1 cellular context compared by ENCODE assay signal in the genomic region with DNA sequence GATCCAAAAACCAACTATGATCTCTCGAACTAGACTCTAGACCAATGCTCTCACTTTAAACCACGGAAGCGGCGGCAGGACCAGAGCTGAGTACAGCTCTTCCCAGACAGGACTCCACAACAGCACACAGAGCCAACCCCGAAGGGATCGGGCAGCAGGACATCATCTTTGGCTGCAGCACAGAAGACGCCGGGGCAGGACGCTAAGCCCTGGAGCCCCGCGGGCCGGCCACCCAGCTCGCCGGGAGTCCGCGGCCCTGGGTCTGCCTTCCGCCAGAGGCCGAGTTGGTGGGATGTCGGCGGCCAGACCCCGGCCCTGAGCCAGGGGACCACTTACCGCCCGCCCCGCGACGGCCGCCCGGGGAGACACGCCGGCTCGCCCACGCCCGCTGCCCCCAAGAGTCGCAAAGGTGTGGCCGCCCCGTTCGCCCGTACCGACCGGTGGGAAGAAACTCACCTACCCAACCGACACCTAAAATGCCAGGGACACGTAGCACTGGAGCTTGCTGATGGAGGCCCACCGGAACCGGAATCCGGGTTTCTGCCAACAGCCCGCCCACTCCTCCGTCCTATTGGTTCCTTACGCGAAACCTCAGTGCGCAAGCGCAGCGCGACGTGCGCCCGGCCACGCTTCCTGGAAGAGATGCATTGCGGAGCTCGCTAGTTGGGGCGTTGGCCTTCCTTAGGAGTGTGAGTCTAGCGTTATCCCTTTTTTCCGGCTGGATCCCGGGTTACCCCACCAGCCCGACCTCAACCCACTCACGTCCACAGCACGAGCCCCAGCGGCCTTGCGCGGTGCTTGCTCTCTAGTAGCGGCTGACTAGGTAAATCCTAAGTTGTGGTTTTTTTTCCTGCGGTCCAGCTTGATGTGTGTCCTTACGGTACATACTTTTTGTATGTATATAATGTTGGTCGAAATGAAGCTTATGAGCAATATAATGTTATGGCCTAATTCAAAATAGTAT.
TF ChIP-seq lines count a peak whose summit lies in the region.

A gene (minus strand): TSS at position 510 of the 964 bp plus-strand sequence. CDS start 1,623 bp downstream, outside the sequence.

TF ChIP-seq in GM12878, 131 proteins besides CTCF, POLR2A, EP300 and RAD21 (continued from another document and continues in another):
- TF ChIP-seq, protein P1, sequence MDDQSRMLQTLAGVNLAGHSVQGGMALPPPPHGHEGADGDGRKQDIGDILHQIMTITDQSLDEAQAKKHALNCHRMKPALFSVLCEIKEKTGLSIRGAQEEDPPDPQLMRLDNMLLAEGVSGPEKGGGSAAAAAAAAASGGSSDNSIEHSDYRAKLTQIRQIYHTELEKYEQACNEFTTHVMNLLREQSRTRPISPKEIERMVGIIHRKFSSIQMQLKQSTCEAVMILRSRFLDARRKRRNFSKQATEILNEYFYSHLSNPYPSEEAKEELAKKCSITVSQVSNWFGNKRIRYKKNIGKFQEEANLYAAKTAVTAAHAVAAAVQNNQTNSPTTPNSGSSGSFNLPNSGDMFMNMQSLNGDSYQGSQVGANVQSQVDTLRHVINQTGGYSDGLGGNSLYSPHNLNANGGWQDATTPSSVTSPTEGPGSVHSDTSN (IDR thresholded peaks at IDR 0.05; ENCODE audit: insufficient replicate concordance, low read depth, low read length) = no peak
- TF ChIP-seq NBN (IDR thresholded peaks at IDR 0.05) = peak; percentile 55; the same call in 1 of the 2 replicates
- peak; percentile 79 for TF ChIP-seq RUNX3 (IDR thresholded peaks at IDR 0.05; ENCODE audit: low read length)
- peak; percentile 56 for TF ChIP-seq HCFC1 (IDR thresholded peaks at IDR 0.05; ENCODE audit: low read length)
- TF ChIP-seq SMARCA5 (IDR thresholded peaks at IDR 0.05) = no peak
- TF ChIP-seq, protein P2, sequence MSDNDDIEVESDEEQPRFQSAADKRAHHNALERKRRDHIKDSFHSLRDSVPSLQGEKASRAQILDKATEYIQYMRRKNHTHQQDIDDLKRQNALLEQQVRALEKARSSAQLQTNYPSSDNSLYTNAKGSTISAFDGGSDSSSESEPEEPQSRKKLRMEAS (IDR thresholded peaks at IDR 0.05; ENCODE audit: low read depth, low read length) = peak; percentile 49; the same call in 1 of the 2 replicates
- TF ChIP-seq, protein P3, sequence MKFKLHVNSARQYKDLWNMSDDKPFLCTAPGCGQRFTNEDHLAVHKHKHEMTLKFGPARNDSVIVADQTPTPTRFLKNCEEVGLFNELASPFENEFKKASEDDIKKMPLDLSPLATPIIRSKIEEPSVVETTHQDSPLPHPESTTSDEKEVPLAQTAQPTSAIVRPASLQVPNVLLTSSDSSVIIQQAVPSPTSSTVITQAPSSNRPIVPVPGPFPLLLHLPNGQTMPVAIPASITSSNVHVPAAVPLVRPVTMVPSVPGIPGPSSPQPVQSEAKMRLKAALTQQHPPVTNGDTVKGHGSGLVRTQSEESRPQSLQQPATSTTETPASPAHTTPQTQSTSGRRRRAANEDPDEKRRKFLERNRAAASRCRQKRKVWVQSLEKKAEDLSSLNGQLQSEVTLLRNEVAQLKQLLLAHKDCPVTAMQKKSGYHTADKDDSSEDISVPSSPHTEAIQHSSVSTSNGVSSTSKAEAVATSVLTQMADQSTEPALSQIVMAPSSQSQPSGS (IDR thresholded peaks at IDR 0.05; ENCODE audit: low read length) = no peak
- no peak for TF ChIP-seq TCF3 (IDR thresholded peaks at IDR 0.05; ENCODE audit: borderline replicate concordance, insufficient read depth, low read depth, low read length)
- TF ChIP-seq EZH2 (IDR thresholded peaks at IDR 0.05; ENCODE audit: borderline replicate concordance, control insufficient read depth, low read depth, low read length) = no peak
- TF ChIP-seq TAF1 (IDR thresholded peaks at IDR 0.05; ENCODE audit: borderline replicate concordance, low read depth, low read length) = peak; percentile 97
- TF ChIP-seq, protein P4, sequence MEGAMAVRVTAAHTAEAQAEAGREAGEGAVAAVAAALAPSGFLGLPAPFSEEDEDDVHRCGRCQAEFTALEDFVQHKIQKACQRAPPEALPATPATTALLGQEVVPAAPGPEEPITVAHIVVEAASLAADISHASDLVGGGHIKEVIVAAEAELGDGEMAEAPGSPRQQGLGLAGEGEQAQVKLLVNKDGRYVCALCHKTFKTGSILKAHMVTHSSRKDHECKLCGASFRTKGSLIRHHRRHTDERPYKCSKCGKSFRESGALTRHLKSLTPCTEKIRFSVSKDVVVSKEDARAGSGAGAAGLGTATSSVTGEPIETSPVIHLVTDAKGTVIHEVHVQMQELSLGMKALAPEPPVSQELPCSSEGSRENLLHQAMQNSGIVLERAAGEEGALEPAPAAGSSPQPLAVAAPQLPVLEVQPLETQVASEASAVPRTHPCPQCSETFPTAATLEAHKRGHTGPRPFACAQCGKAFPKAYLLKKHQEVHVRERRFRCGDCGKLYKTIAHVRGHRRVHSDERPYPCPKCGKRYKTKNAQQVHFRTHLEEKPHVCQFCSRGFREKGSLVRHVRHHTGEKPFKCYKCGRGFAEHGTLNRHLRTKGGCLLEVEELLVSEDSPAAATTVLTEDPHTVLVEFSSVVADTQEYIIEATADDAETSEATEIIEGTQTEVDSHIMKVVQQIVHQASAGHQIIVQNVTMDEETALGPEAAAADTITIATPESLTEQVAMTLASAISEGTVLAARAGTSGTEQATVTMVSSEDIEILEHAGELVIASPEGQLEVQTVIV (IDR thresholded peaks at IDR 0.05; ENCODE audit: borderline replicate concordance, partially characterized antibody) = peak; percentile 57
- no peak for TF ChIP-seq ZNF384 (IDR thresholded peaks at IDR 0.05; ENCODE audit: borderline replicate concordance, low read depth, low read length)
- TF ChIP-seq ZNF274 (IDR thresholded peaks at IDR 0.05; ENCODE audit: insufficient read depth, insufficient read length) = no peak
- TF ChIP-seq FOS (IDR thresholded peaks at IDR 0.05; ENCODE audit: borderline replicate concordance, extremely low read depth, insufficient read length) = no peak
- TF ChIP-seq SUPT20H (IDR thresholded peaks at IDR 0.05; ENCODE audit: borderline replicate concordance, control insufficient read depth, low read depth, low read length) = no peak
- peak in 1 of 2 experiments; percentile 25; a peak in 1 of 4 replicates for TF ChIP-seq BHLHE40 (IDR thresholded peaks at IDR 0.05; ENCODE audit: borderline replicate concordance in 1 of 2, low read depth in 2 of 2, low read length in 1 of 2)
- TF ChIP-seq ZNF217 (IDR thresholded peaks at IDR 0.05) = no peak
- TF ChIP-seq MEF2B (IDR thresholded peaks at IDR 0.05; ENCODE audit: partially characterized antibody, poor library complexity, severe bottlenecking) = peak; percentile 22
- TF ChIP-seq, protein P5, sequence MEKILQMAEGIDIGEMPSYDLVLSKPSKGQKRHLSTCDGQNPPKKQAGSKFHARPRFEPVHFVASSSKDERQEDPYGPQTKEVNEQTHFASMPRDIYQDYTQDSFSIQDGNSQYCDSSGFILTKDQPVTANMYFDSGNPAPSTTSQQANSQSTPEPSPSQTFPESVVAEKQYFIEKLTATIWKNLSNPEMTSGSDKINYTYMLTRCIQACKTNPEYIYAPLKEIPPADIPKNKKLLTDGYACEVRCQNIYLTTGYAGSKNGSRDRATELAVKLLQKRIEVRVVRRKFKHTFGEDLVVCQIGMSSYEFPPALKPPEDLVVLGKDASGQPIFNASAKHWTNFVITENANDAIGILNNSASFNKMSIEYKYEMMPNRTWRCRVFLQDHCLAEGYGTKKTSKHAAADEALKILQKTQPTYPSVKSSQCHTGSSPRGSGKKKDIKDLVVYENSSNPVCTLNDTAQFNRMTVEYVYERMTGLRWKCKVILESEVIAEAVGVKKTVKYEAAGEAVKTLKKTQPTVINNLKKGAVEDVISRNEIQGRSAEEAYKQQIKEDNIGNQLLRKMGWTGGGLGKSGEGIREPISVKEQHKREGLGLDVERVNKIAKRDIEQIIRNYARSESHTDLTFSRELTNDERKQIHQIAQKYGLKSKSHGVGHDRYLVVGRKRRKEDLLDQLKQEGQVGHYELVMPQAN (conservative IDR thresholded peaks at IDR 0.05) = peak; percentile 29; the same call in 1 of the 2 replicates
- TF ChIP-seq BMI1 (IDR thresholded peaks at IDR 0.05; ENCODE audit: borderline replicate concordance) = no peak
- peak; percentile 89; the same call in 1 of the 2 replicates for TF ChIP-seq SMAD5 (IDR thresholded peaks at IDR 0.05; ENCODE audit: low read depth)
- TF ChIP-seq BACH1 (IDR thresholded peaks at IDR 0.05; ENCODE audit: borderline replicate concordance) = 0 out of 2 replicates have a peak, but pooled peaks have one; percentile 32
- peak; percentile 92; the same call in 1 of the 2 replicates for TF ChIP-seq PML (IDR thresholded peaks at IDR 0.05; ENCODE audit: low read length)
- no peak for TF ChIP-seq PAX8 (IDR thresholded peaks at IDR 0.05)
- peak; percentile 24; the same call in 1 of the 2 replicates for TF ChIP-seq NFYA (IDR thresholded peaks at IDR 0.05; ENCODE audit: borderline replicate concordance, low read depth, low read length)
- peak; percentile 82 for TF ChIP-seq YY1 (IDR thresholded peaks at IDR 0.05; ENCODE audit: low read depth, low read length)
- TF ChIP-seq, protein P6, sequence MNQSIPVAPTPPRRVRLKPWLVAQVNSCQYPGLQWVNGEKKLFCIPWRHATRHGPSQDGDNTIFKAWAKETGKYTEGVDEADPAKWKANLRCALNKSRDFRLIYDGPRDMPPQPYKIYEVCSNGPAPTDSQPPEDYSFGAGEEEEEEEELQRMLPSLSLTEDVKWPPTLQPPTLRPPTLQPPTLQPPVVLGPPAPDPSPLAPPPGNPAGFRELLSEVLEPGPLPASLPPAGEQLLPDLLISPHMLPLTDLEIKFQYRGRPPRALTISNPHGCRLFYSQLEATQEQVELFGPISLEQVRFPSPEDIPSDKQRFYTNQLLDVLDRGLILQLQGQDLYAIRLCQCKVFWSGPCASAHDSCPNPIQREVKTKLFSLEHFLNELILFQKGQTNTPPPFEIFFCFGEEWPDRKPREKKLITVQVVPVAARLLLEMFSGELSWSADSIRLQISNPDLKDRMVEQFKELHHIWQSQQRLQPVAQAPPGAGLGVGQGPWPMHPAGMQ (IDR thresholded peaks at IDR 0.05; ENCODE audit: borderline replicate concordance) = no peak
- TF ChIP-seq MTA2 (IDR thresholded peaks at IDR 0.05; ENCODE audit: low read depth) = no peak
- no peak for TF ChIP-seq YBX1 (IDR thresholded peaks at IDR 0.05)
- no peak for TF ChIP-seq NFXL1 (IDR thresholded peaks at IDR 0.05; ENCODE audit: borderline replicate concordance)
- TF ChIP-seq SP1 (IDR thresholded peaks at IDR 0.05; ENCODE audit: low read depth, low read length) = peak; percentile 76
- no peak for TF ChIP-seq HDAC6 (IDR thresholded peaks at IDR 0.05; ENCODE audit: unreplicated experiment)
- no peak for TF ChIP-seq SMC3 (IDR thresholded peaks at IDR 0.05; ENCODE audit: borderline replicate concordance, low read length)
- TF ChIP-seq, protein P7, sequence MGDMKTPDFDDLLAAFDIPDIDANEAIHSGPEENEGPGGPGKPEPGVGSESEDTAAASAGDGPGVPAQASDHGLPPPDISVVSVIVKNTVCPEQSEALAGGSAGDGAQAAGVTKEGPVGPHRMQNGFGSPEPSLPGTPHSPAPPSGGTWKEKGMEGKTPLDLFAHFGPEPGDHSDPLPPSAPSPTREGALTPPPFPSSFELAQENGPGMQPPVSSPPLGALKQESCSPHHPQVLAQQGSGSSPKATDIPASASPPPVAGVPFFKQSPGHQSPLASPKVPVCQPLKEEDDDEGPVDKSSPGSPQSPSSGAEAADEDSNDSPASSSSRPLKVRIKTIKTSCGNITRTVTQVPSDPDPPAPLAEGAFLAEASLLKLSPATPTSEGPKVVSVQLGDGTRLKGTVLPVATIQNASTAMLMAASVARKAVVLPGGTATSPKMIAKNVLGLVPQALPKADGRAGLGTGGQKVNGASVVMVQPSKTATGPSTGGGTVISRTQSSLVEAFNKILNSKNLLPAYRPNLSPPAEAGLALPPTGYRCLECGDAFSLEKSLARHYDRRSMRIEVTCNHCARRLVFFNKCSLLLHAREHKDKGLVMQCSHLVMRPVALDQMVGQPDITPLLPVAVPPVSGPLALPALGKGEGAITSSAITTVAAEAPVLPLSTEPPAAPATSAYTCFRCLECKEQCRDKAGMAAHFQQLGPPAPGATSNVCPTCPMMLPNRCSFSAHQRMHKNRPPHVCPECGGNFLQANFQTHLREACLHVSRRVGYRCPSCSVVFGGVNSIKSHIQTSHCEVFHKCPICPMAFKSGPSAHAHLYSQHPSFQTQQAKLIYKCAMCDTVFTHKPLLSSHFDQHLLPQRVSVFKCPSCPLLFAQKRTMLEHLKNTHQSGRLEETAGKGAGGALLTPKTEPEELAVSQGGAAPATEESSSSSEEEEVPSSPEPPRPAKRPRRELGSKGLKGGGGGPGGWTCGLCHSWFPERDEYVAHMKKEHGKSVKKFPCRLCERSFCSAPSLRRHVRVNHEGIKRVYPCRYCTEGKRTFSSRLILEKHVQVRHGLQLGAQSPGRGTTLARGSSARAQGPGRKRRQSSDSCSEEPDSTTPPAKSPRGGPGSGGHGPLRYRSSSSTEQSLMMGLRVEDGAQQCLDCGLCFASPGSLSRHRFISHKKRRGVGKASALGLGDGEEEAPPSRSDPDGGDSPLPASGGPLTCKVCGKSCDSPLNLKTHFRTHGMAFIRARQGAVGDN (IDR thresholded peaks at IDR 0.05) = peak; percentile 54; the same call in 1 of the 2 replicates
- peak; percentile 95 for TF ChIP-seq NRF1 (conservative IDR thresholded peaks at IDR 0.05; ENCODE audit: low read depth, low read length)
- TF ChIP-seq SRF (IDR thresholded peaks at IDR 0.05; ENCODE audit: low read depth in 2 of 2, low read length in 2 of 2) = 0 out of 4 replicates have a peak, but pooled peaks of 1 of the 2 experiments have one; percentile 33
- peak; percentile 88 for TF ChIP-seq MXI1 (IDR thresholded peaks at IDR 0.05; ENCODE audit: low read depth, low read length)
- TF ChIP-seq ESRRA (IDR thresholded peaks at IDR 0.05; ENCODE audit: low read length) = no peak
- TF ChIP-seq TBL1XR1 (IDR thresholded peaks at IDR 0.05; ENCODE audit: low read depth, low read length) = peak; percentile 35; the same call in 1 of the 2 replicates
- peak; percentile 35; the same call in 1 of the 2 replicates for TF ChIP-seq TCF12 (IDR thresholded peaks at IDR 0.05; ENCODE audit: low read depth, low read length)
- TF ChIP-seq RCOR1 (conservative IDR thresholded peaks at IDR 0.05; ENCODE audit: low read depth, low read length) = no peak
- TF ChIP-seq RAD51 (IDR thresholded peaks at IDR 0.05) = no peak
- no peak for TF ChIP-seq NR2C2 (IDR thresholded peaks at IDR 0.05; ENCODE audit: borderline replicate concordance, control insufficient read depth, insufficient read length, low read depth)
- TF ChIP-seq CHD4 (IDR thresholded peaks at IDR 0.05) = no peak
- TF ChIP-seq RBBP5 (conservative IDR thresholded peaks at IDR 0.05) = no peak
- TF ChIP-seq, protein P8, sequence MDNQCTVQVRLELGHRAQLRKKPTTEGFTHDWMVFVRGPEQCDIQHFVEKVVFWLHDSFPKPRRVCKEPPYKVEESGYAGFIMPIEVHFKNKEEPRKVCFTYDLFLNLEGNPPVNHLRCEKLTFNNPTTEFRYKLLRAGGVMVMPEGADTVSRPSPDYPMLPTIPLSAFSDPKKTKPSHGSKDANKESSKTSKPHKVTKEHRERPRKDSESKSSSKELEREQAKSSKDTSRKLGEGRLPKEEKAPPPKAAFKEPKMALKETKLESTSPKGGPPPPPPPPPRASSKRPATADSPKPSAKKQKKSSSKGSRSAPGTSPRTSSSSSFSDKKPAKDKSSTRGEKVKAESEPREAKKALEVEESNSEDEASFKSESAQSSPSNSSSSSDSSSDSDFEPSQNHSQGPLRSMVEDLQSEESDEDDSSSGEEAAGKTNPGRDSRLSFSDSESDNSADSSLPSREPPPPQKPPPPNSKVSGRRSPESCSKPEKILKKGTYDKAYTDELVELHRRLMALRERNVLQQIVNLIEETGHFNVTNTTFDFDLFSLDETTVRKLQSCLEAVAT (IDR thresholded peaks at IDR 0.05) = peak; percentile 78
- peak; percentile 29; the same call in 1 of the 2 replicates for TF ChIP-seq ASH2L (IDR thresholded peaks at IDR 0.05; ENCODE audit: borderline replicate concordance, low read depth)
